Comparison of ENCODE assay signal across 8 cellular contexts in the genomic region with DNA sequence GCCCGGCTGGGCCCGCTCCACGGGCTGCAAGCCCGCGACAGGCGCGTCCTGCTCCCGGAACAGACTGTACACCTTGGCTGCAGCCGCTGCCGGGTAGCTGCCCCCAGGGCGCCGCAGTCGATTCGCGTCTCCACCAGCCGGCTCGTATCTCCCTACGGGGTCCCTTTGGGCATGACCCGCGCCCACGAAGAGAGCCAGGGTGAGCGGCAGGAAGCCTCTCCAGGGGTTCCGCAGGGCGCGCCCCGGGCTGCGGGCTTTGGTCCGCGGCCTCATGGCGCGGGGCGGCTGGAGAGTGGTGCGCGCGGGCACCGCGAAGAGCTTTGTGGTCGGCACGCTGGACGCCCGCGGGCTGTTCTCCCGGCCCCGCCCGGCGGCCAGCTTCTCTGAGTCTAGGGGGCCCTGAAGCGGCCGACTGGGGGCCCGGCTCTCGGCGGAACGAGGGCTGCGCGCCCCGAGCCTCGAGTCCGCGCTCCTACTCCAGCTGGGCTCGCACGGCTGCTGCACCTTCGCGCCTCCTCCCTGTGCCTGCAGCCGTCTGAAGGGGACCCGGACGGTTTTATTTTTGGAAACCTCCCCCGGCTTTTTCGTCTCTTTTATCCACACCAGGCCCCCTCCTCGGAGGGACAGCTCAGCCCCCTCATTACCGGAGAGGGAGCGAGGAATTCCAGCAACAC. TPM values are rescaled to one million over a fixed set of nuclear protein-coding genes. Genes with fewer than 3 reads are reported as not detected.
DNase-seq lines count a peak whose midpoint lies in the region; ATAC-seq and TF ChIP-seq lines count a peak whose summit lies in the region.

A gene (minus strand): TSS at position 566 of the 674 bp plus-strand sequence. CDS start 293 bp downstream, at position 273.

- peak within 1 kb of the TSS; percentile 75 for H3K9ac ChIP-seq in ES-I3 (ENCODE audit: low read depth, low read length)
- peak within 1 kb of the TSS; percentile 59 for H3K9ac ChIP-seq in OCI-LY1 (ENCODE audit: low read length)

- TF ChIP-seq POLR2A in right lobe of liver (IDR thresholded peaks at IDR 0.05): no peak
- TF ChIP-seq POLR2A in testis (IDR thresholded peaks at IDR 0.05): no peak

- ATAC-seq in right lobe of liver: peak; percentile 7 to 23 (median 14)
- ATAC-seq in GM21576 (IDR thresholded peaks at IDR 0.05; ENCODE audit: unreplicated experiment): no peak
- no peak for ATAC-seq in GM18867 (IDR thresholded peaks at IDR 0.05; ENCODE audit: unreplicated experiment)
- no peak for ATAC-seq in HG02973 (IDR thresholded peaks at IDR 0.05; ENCODE audit: unreplicated experiment)

- peak within 1 kb of the TSS; percentile 80 for H3K4me2 ChIP-seq in OCI-LY1 (ENCODE audit: low read length)

- H3K4me3 ChIP-seq in OCI-LY1 (ENCODE audit: low read depth, low read length, poor library complexity, severe bottlenecking): peak within 1 kb of the TSS; percentile 61
- peak within 1 kb of the TSS; percentile 72 for H3K4me3 ChIP-seq in choroid plexus epithelial cell (ENCODE audit: low read depth, low read length)
- peak within 1 kb of the TSS; percentile 61 to 65 (median 64) for H3K4me3 ChIP-seq in right lobe of liver
- peak within 1 kb of the TSS; percentile 68 to 82 for H3K4me3 ChIP-seq in testis

- H2AFZ ChIP-seq in OCI-LY1 (ENCODE audit: low read length): 0 out of 2 replicates have a peak within 1 kb of the TSS, but pooled peaks have one; percentile 1

- no peaks in the 10 kb centered on the region for H3K9me2 ChIP-seq in OCI-LY1 (ENCODE audit: low read depth, low read length)

- TF ChIP-seq CTCF in OCI-LY1 (IDR thresholded peaks at IDR 0.05; ENCODE audit: low read length): no peak
- TF ChIP-seq CTCF in choroid plexus epithelial cell (conservative IDR thresholded peaks at IDR 0.05; ENCODE audit: low read depth, low read length): no peak
- no peak for TF ChIP-seq CTCF in right lobe of liver (IDR thresholded peaks at IDR 0.05)
- TF ChIP-seq CTCF in testis (IDR thresholded peaks at IDR 0.05): no peak

- WGBS in right lobe of liver (ENCODE audit: insufficient coverage, low coverage, low lambda C conversion rate, missing lambda C conversion rate): 2% methylated on average over 11 of the region's 70 CpGs
- WGBS in testis, 2 donors: 0 to 1% methylated on average over 4 to 67 of the region's 70 CpGs

- H3K36me3 ChIP-seq in ES-I3 (ENCODE audit: insufficient read depth, low read length) (no peaks in the 10 kb centered on the region), OCI-LY1 (ENCODE audit: insufficient read depth, low read length) (no peaks in the 10 kb centered on the region), right lobe of liver (no peaks in the 10 kb centered on the region), testis (ENCODE audit: low read depth, missing control alignments) (no peaks in the 10 kb centered on the region)

- DNase-seq in choroid plexus epithelial cell (ENCODE audit: low read depth): peak; percentile 51
- DNase-seq in right lobe of liver: no peak
- peak; percentile 46 for DNase-seq in testis

- H3K9me3 ChIP-seq in ES-I3 (ENCODE audit: control insufficient read depth, insufficient read depth, low read length): no peaks in the 10 kb centered on the region; the same call in 1 of the 2 replicates
- H3K9me3 ChIP-seq in OCI-LY1 (ENCODE audit: low read length): no peaks in the 10 kb centered on the region
- no peaks in the 10 kb centered on the region for H3K9me3 ChIP-seq in right lobe of liver
- H3K9me3 ChIP-seq in testis: no peaks in the 10 kb centered on the region

- H3K27ac ChIP-seq in OCI-LY1 (ENCODE audit: low read depth, low read length, poor library complexity, severe bottlenecking) (no peak within 1 kb of the TSS), right lobe of liver (no peak within 1 kb of the TSS), testis (peak within 1 kb of the TSS in 1 of 2 donors; percentile 69)

- H3K27me3 ChIP-seq in OCI-LY1 (ENCODE audit: insufficient read depth, low read length): no peaks in the 10 kb centered on the region
- H3K27me3 ChIP-seq in right lobe of liver: no peaks in the 10 kb centered on the region
- H3K27me3 ChIP-seq in testis: no peaks in the 10 kb centered on the region

- no peaks in the 10 kb centered on the region for H3F3A ChIP-seq in OCI-LY1 (ENCODE audit: insufficient read depth, low read length)

- intact Hi-C loops in right lobe of liver (cut with DNase I) (no loop called here), testis (cut with DNase I; ENCODE audit: low total_unique reads) (loop anchor here (10.0 kb wide), 1 partner anchor 193 kb away; no protein-coding TSS in a partner anchor)

- H3K4me1 ChIP-seq in ES-I3 (ENCODE audit: insufficient read depth, low read length): peaks cover 6% of the 10 kb centered on the region
- H3K4me1 ChIP-seq in OCI-LY1 (ENCODE audit: insufficient read depth, low read length, severe bottlenecking): peaks cover 9% of the 10 kb centered on the region
- H3K4me1 ChIP-seq in right lobe of liver: no peaks in the 10 kb centered on the region
- peaks cover 3% of the 10 kb centered on the region for H3K4me1 ChIP-seq in testis

- no peaks in the 10 kb centered on the region for H3K79me2 ChIP-seq in OCI-LY1 (ENCODE audit: insufficient read depth, low read length)

- no peaks in the 10 kb centered on the region for H4K20me1 ChIP-seq in OCI-LY1 (ENCODE audit: insufficient read depth, low read length)

RNA-seq across cellular contexts. Expression of the gene that starts here (rescaled TPM):
- 1 to 10 TPM in 3 of 6 experiments, under 1 TPM in 3; 0.46 to 3.5 (median 1.7) TPM for total RNA-seq in right lobe of liver
- total RNA-seq in testis: 10 to 100 TPM; 19.6 to 45.3 TPM
- polyA plus RNA-seq in testis (ENCODE audit: insufficient read depth, low read depth, low replicate concordance): 23.3 TPM

Comparison
In these comparisons a context has a peak if more than half of its experiments do, and no peak if none do; other contexts are left out.
1. RNA of the gene that starts here (total RNA-seq): 19.6 to 45.3 TPM in testis; 0.46 to 3.5 TPM in right lobe of liver; every median in the first group is over 4 times any median in the second.
2. DNase-seq: peak in choroid plexus epithelial cell (single experiment) and testis (single experiment); none in right lobe of liver (0 of 3).
3. ATAC-seq: peak in right lobe of liver (4 of 4); none in GM21576 (single experiment), GM18867 (single experiment) and HG02973 (single experiment).
4. Peak in every context shown above with its lines, with median percentiles within 50 percentile points of each other: H3K4me3 ChIP-seq.